Comparison of ENCODE assay signal across 31 cellular contexts in the genomic region with DNA sequence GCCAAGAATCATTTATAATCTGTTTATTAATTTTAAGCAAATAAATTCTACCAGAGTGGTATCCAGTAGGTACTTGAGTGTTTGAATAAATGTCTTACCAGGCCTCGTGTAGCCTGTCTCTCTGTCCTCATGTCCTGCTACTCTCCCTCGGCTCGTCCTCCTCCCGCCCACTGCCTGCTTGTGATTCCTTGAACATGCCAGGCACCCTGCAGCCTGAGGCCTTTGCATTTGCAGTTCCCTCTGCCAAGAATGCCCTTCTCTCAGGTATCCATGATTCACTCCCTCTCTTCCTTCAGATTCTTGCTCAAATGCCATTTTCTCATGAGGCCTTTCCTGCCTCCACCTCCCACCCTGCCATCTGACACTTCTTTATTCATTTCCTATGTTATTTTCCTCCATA.
"Had no signal": no experiment of that assay in that cellular context is flagged by ENCODE, and none has a peak within 500 bp of the region (broad histone marks: within the 10 kb centered on the region; RNA-seq: fewer than 3 reads in every experiment).

No MANE protein-coding gene starts in this region.

- H3K27ac Mint-ChIP-seq: activated CD4-positive, alpha-beta memory T cell treated with anti-CD3 and anti-CD28 coated beads, Interleukin-2, amount 10 ng/mL, durations not matched to agents 7 days and 5 days; activated CD4-positive, alpha-beta T cell treated with anti-CD3 and anti-CD28 coated beads for 36 hours; activated naive CD4-positive, alpha-beta T cell treated with anti-CD3 and anti-CD28 coated beads, Interleukin-2, amount 10 ng/mL, durations not matched to agents 7 days and 5 days; activated naive CD8-positive, alpha-beta T cell treated with anti-CD3 and anti-CD28 coated beads for 36 hours; activated T-helper 17 cell treated with anti-CD3 and anti-CD28 coated beads, Interleukin-2, amount 50 U/mL, for 72 hours had no signal

- H3K4me1 Mint-ChIP-seq: activated CD4-positive, alpha-beta memory T cell treated with anti-CD3 and anti-CD28 coated beads, Interleukin-2, amount 10 ng/mL, durations not matched to agents 7 days and 5 days; activated CD4-positive, alpha-beta T cell treated with anti-CD3 and anti-CD28 coated beads for 36 hours; activated naive CD4-positive, alpha-beta T cell treated with anti-CD3 and anti-CD28 coated beads, Interleukin-2, amount 10 ng/mL, durations not matched to agents 7 days and 5 days; activated naive CD8-positive, alpha-beta T cell treated with anti-CD3 and anti-CD28 coated beads for 36 hours; activated T-helper 17 cell treated with anti-CD3 and anti-CD28 coated beads, Interleukin-2, amount 50 U/mL, for 72 hours had no signal

- H3K9me3 ChIP-seq: SJCRH30, SK-N-SH had no signal

- H3K4me3 ChIP-seq: SJCRH30 had no signal

- H3K9me3 Mint-ChIP-seq: activated CD4-positive, alpha-beta memory T cell treated with anti-CD3 and anti-CD28 coated beads, Interleukin-2, amount 10 ng/mL, durations not matched to agents 7 days and 5 days; activated naive CD4-positive, alpha-beta T cell treated with anti-CD3 and anti-CD28 coated beads, Interleukin-2, amount 10 ng/mL, durations not matched to agents 7 days and 5 days; activated naive CD8-positive, alpha-beta T cell treated with anti-CD3 and anti-CD28 coated beads for 36 hours; activated T-helper 17 cell treated with anti-CD3 and anti-CD28 coated beads, Interleukin-2, amount 50 U/mL, for 72 hours had no signal

- H3K27me3 ChIP-seq: brain microvascular endothelial cell had no signal

- H3K4me1 ChIP-seq: SJCRH30 had no signal

- H3K9ac ChIP-seq: SK-N-SH had no signal

- H3K27ac ChIP-seq: brain microvascular endothelial cell, SJCRH30, VCaP had no signal

- H3K4me2 ChIP-seq: SK-N-SH had no signal

- H3K36me3 ChIP-seq: brain microvascular endothelial cell, SJCRH30 had no signal

- H3K36me3 Mint-ChIP-seq: activated naive CD4-positive, alpha-beta T cell treated with anti-CD3 and anti-CD28 coated beads, Interleukin-2, amount 10 ng/mL, durations not matched to agents 7 days and 5 days; activated naive CD8-positive, alpha-beta T cell treated with anti-CD3 and anti-CD28 coated beads for 36 hours had no signal

- DNase-seq: activated CD4-positive, alpha-beta memory T cell treated with anti-CD3 and anti-CD28 coated beads, Interleukin-2, amount 10 ng/mL, durations not matched to agents 7 days and 5 days; activated CD4-positive, alpha-beta T cell treated with anti-CD3 and anti-CD28 coated beads for 36 hours; activated CD4-positive, alpha-beta T cell treated with anti-CD3 and anti-CD28 coated beads, Interleukin-2, amount 50 U/mL, for 1 hour; activated gamma-delta T cell treated with Interleukin-2 at 50 U/mL for 16 hours; activated naive CD4-positive, alpha-beta T cell treated with anti-CD3 and anti-CD28 coated beads, Interleukin-2, amount 10 ng/mL, durations not matched to agents 7 days and 5 days; activated naive CD8-positive, alpha-beta T cell treated with anti-CD3 and anti-CD28 coated beads for 36 hours; activated T-cell treated with anti-CD3 and anti-CD28 coated beads for 4 hours; activated T-cell treated with anti-CD3 and anti-CD28 coated beads, Interleukin-2, amount 50 U/mL, for 48 hours; brain microvascular endothelial cell; caudate nucleus; Kasumi-1; KBM-7; MV-4-11; NCI-H1092 treated with DMSO at 0.1 percent for 48 hours; NCI-H1417 treated with DMSO at 0.1 percent for 48 hours; NCI-H1694; NCI-H2029; NCI-H2107; NCI-H2171 treated with DMSO at 0.1 percent for 48 hours; NCI-H345; NCI-H510A; NCI-H526 treated with DMSO at 0.1 percent for 48 hours; NCI-H82; Right ventricle myocardium superior; RPMI8226; SJCRH30; SK-N-SH; T-helper 1 cell had no signal

- H3K27me3 Mint-ChIP-seq: activated naive CD4-positive, alpha-beta T cell treated with anti-CD3 and anti-CD28 coated beads, Interleukin-2, amount 10 ng/mL, durations not matched to agents 7 days and 5 days; activated naive CD8-positive, alpha-beta T cell treated with anti-CD3 and anti-CD28 coated beads for 36 hours had no signal

- H3K4me3 Mint-ChIP-seq: activated CD4-positive, alpha-beta memory T cell treated with anti-CD3 and anti-CD28 coated beads, Interleukin-2, amount 10 ng/mL, durations not matched to agents 7 days and 5 days; activated CD4-positive, alpha-beta T cell treated with anti-CD3 and anti-CD28 coated beads for 36 hours; activated naive CD4-positive, alpha-beta T cell treated with anti-CD3 and anti-CD28 coated beads, Interleukin-2, amount 10 ng/mL, durations not matched to agents 7 days and 5 days; activated naive CD8-positive, alpha-beta T cell treated with anti-CD3 and anti-CD28 coated beads for 36 hours; activated T-helper 17 cell treated with anti-CD3 and anti-CD28 coated beads, Interleukin-2, amount 50 U/mL, for 72 hours had no signal

- ATAC-seq: activated CD4-positive, alpha-beta T cell treated with anti-CD3 and anti-CD28 coated beads for 36 hours; activated T-helper 17 cell treated with anti-CD3 and anti-CD28 coated beads, Interleukin-2, amount 50 U/mL, for 72 hours; Panc1 had no signal
